ENCODE assay signal across 20 cellular contexts in the genomic region with DNA sequence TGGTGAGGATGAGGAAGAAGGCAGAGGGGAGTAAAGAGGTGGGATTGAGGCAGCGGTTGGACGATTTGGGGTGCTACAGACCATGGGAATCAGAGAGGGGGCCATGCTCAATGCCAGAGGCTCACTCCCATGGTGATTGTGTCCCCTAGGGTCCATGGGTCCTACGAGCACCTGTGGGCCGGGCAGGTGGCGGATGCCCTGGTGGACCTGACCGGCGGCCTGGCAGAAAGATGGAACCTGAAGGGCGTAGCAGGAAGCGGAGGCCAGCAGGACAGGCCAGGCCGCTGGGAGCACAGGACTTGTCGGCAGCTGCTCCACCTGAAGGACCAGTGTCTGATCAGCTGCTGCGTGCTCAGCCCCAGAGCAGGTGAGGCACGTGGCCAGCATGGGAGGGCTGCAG. TPM values are rescaled to one million over a fixed set of nuclear protein-coding genes. Genes with fewer than 3 reads are reported as not detected.
"Had no signal": no experiment of that assay in that cellular context is flagged by ENCODE, and none has a peak within 500 bp of the region (broad histone marks: within the 10 kb centered on the region; RNA-seq: fewer than 3 reads in every experiment).

No MANE protein-coding gene starts in this region.

- H3K27me3 Mint-ChIP-seq: activated naive CD8-positive, alpha-beta T cell treated with anti-CD3 and anti-CD28 coated beads, Interleukin-2, amount 10 ng/mL, durations not matched to agents 7 days and 5 days; natural killer cell treated with Interleukin-12 subunit alpha and Interleukin-12 subunit beta and Interleukin-15 and Interleukin-18, amount 100 ng/mL, for 72 hours; T-cell; type B pancreatic cell had no signal

- H3K9me3 Mint-ChIP-seq: activated naive CD8-positive, alpha-beta T cell treated with anti-CD3 and anti-CD28 coated beads, Interleukin-2, amount 10 ng/mL, durations not matched to agents 7 days and 5 days; activated T-cell treated with anti-CD3 and anti-CD28 coated beads, Interleukin-2, amount 50 U/mL, for 72 hours; endodermal cell; natural killer cell treated with Interleukin-12 subunit alpha and Interleukin-12 subunit beta and Interleukin-15 and Interleukin-18, amount 100 ng/mL, for 72 hours; T-cell; type B pancreatic cell had no signal

- H3K9me3 ChIP-seq: breast epithelium, heart left ventricle, prostate gland, SK-N-SH had no signal

- H3K27me3 ChIP-seq: breast epithelium, dorsolateral prefrontal cortex, heart left ventricle had no signal

- ATAC-seq: activated T-cell treated with anti-CD3 and anti-CD28 coated beads, Interleukin-2, amount 50 U/mL, for 72 hours; heart left ventricle; natural killer cell treated with Interleukin-12 subunit alpha and Interleukin-12 subunit beta and Interleukin-15 and Interleukin-18, amount 100 ng/mL, for 72 hours; stimulated activated naive CD8-positive, alpha-beta T cell treated with anti-CD3 and anti-CD28 coated beads, Interleukin-15, Interleukin-2, amounts not matched to agents 100 U/mL and 50 U/mL, for 24 hours; T-cell had no signal

- DNase-seq: activated CD4-positive, alpha-beta T cell treated with anti-CD3 and anti-CD28 coated beads, Interleukin-2, amount 50 U/mL, for 4 hours; activated CD4-positive, CD25-positive, alpha-beta regulatory T cell treated with anti-CD3 and anti-CD28 coated beads, Interleukin-2, amount 50 U/mL, for 72 hours; activated naive CD8-positive, alpha-beta T cell treated with anti-CD3 and anti-CD28 coated beads, Interleukin-2, amount 10 ng/mL, durations not matched to agents 7 days and 5 days; activated T-cell treated with anti-CD3 and anti-CD28 coated beads, Interleukin-2, amount 50 U/mL, for 72 hours; anterior cingulate cortex; endodermal cell; occipital lobe; SK-N-SH; stimulated activated CD4-positive, alpha-beta T cell treated with anti-CD3 and anti-CD28 coated beads, Interleukin-2, amount 100 ng/mL, for 48 hours; stimulated activated naive CD8-positive, alpha-beta T cell treated with anti-CD3 and anti-CD28 coated beads, Interleukin-15, Interleukin-2, amounts not matched to agents 100 U/mL and 50 U/mL, for 24 hours; T-cell had no signal

- H3K4me3 Mint-ChIP-seq: activated naive CD8-positive, alpha-beta T cell treated with anti-CD3 and anti-CD28 coated beads, Interleukin-2, amount 10 ng/mL, durations not matched to agents 7 days and 5 days; activated T-cell treated with anti-CD3 and anti-CD28 coated beads, Interleukin-2, amount 50 U/mL, for 72 hours; endodermal cell; natural killer cell treated with Interleukin-12 subunit alpha and Interleukin-12 subunit beta and Interleukin-15 and Interleukin-18, amount 100 ng/mL, for 72 hours; T-cell; type B pancreatic cell had no signal

- H3K4me3 ChIP-seq: breast epithelium, dorsolateral prefrontal cortex, heart left ventricle, prostate gland had no signal

- H3K36me3 ChIP-seq: breast epithelium, prostate gland had no signal

- H3K27ac ChIP-seq: breast epithelium, dorsolateral prefrontal cortex, prostate gland had no signal

- H3K4me2 ChIP-seq: SK-N-SH had no signal

- H3K27ac Mint-ChIP-seq: activated naive CD8-positive, alpha-beta T cell treated with anti-CD3 and anti-CD28 coated beads, Interleukin-2, amount 10 ng/mL, durations not matched to agents 7 days and 5 days; activated T-cell treated with anti-CD3 and anti-CD28 coated beads, Interleukin-2, amount 50 U/mL, for 72 hours; endodermal cell; natural killer cell treated with Interleukin-12 subunit alpha and Interleukin-12 subunit beta and Interleukin-15 and Interleukin-18, amount 100 ng/mL, for 72 hours; T-cell; type B pancreatic cell had no signal

- FAIRE-seq: frontal cortex, islet of Langerhans had no signal

- H3K9ac ChIP-seq: SK-N-SH had no signal

- H3K36me3 Mint-ChIP-seq: natural killer cell treated with Interleukin-12 subunit alpha and Interleukin-12 subunit beta and Interleukin-15 and Interleukin-18, amount 100 ng/mL, for 72 hours had no signal

RNA-seq across cellular contexts. Expression of gene GPR35, which starts 33.5 kb away (rescaled TPM):
- total RNA-seq: epithelial cell of proximal tubule had no signal
